19 cellular contexts compared by ENCODE assay signal in genomic region chr22:46373166-46373565, GRCh38. TPM values are rescaled to one million over a fixed set of nuclear protein-coding genes. Genes with fewer than 3 reads are reported as not detected.
DNase-seq lines count a peak whose midpoint lies in the region; ATAC-seq and TF ChIP-seq lines count a peak whose summit lies in the region.
"Had no signal": no experiment of that assay in that cellular context is flagged by ENCODE, and none has a peak within 500 bp of the region (broad histone marks: within the 10 kb centered on the region; RNA-seq: fewer than 3 reads in every experiment).

No MANE protein-coding gene starts in this region.

- H3K4me1 Mint-ChIP-seq in effector memory CD8-positive, alpha-beta T cell (ENCODE audit: low read depth in 2 of 2), result peaks cover 52 to 61% of the 10 kb centered on the region in 2 donors
- H3K4me1 Mint-ChIP-seq in progenitor cell of endocrine pancreas (ENCODE audit: low read depth), result peaks cover 26% of the 10 kb centered on the region
- peaks cover 40% of the 10 kb centered on the region for H3K4me1 Mint-ChIP-seq in activated T-cell treated with anti-CD3 and anti-CD28 coated beads, Interleukin-2, amount 50 U/mL, for 4 hours (ENCODE audit: low read depth)

- H3K9me3 Mint-ChIP-seq in effector memory CD8-positive, alpha-beta T cell, result peaks cover 2 to 14% of the 10 kb centered on the region in 2 donors
- H3K9me3 Mint-ChIP-seq in progenitor cell of endocrine pancreas (ENCODE audit: low read depth), result peaks cover 4% of the 10 kb centered on the region
- peaks cover 11% of the 10 kb centered on the region for H3K9me3 Mint-ChIP-seq in activated T-cell treated with anti-CD3 and anti-CD28 coated beads, Interleukin-2, amount 50 U/mL, for 4 hours

- peak overlapping the region; percentile 81 to 82 for H3K4me3 Mint-ChIP-seq in effector memory CD8-positive, alpha-beta T cell
- H3K4me3 Mint-ChIP-seq in progenitor cell of endocrine pancreas (ENCODE audit: low read depth), result no peak overlapping the region
- no peak overlapping the region for H3K4me3 Mint-ChIP-seq in activated T-cell treated with anti-CD3 and anti-CD28 coated beads, Interleukin-2, amount 50 U/mL, for 4 hours

- peak; percentile 30 for DNase-seq in DMS79 treated with DMSO at 0.1 percent for 48 hours (lab: John Stamatoyannopoulos, UW)
- no peak for DNase-seq in DMS79 (lab: John Stamatoyannopoulos, UW)
- DNase-seq in NCI-H2196 (lab: John Stamatoyannopoulos, UW; ENCODE audit: unreplicated experiment), result peak; percentile 29
- DNase-seq in effector memory CD8-positive, alpha-beta T cell, result peak; percentile 24 to 32 (median 27)
- DNase-seq in progenitor cell of endocrine pancreas (ENCODE audit: low spot score, unreplicated experiment), result no peak
- DNase-seq in activated CD4-positive, CD25-positive, alpha-beta regulatory T cell treated with anti-CD3 and anti-CD28 coated beads, Interleukin-2, amount 50 U/mL, for 72 hours, result no peak
- DNase-seq in activated T-cell treated with anti-CD3 and anti-CD28 coated beads, Interleukin-2, amount 50 U/mL, for 4 hours, result no peak
- DNase-seq: activated naive CD8-positive, alpha-beta T cell treated with anti-CD3 and anti-CD28 coated beads, Interleukin-2, amount 10 ng/mL, durations not matched to agents 7 days and 5 days; EL; KG1; mesendoderm; NCI-H1092 treated with DMSO at 0.1 percent for 48 hours; NCI-H2171 treated with DMSO at 0.1 percent for 48 hours; stimulated activated naive CD4-positive, alpha-beta T cell; T-helper 9 cell; upper lobe of right lung had no signal

- no peak for TF ChIP-seq CTCF in progenitor cell of endocrine pancreas (IDR thresholded peaks at IDR 0.05; ENCODE audit: unreplicated experiment)

- peak; percentile 16 for ATAC-seq in effector memory CD8-positive, alpha-beta T cell (replicated peaks)
- no peak for ATAC-seq in GM18909 (IDR thresholded peaks at IDR 0.05; ENCODE audit: poor library complexity, unreplicated experiment)
- no peak for ATAC-seq in activated T-cell treated with anti-CD3 and anti-CD28 coated beads, Interleukin-2, amount 50 U/mL, for 4 hours
- ATAC-seq: activated CD4-positive, CD25-positive, alpha-beta regulatory T cell treated with anti-CD3 and anti-CD28 coated beads, Interleukin-2, amount 50 U/mL, for 24 hours; heart left ventricle; upper lobe of right lung had no signal

- peak overlapping the region; percentile 63 to 95 for H3K27ac Mint-ChIP-seq in effector memory CD8-positive, alpha-beta T cell
- peak overlapping the region; percentile 79 for H3K27ac Mint-ChIP-seq in progenitor cell of endocrine pancreas
- H3K27ac Mint-ChIP-seq: activated naive CD8-positive, alpha-beta T cell treated with anti-CD3 and anti-CD28 coated beads, Interleukin-2, amount 10 ng/mL, durations not matched to agents 7 days and 5 days had no signal

- H3K36me3 Mint-ChIP-seq in effector memory CD8-positive, alpha-beta T cell (ENCODE audit: insufficient read depth), result peaks cover 9% of the 10 kb centered on the region
- peaks cover 16% of the 10 kb centered on the region for H3K36me3 Mint-ChIP-seq in progenitor cell of endocrine pancreas (ENCODE audit: insufficient read depth)
- H3K36me3 Mint-ChIP-seq in activated T-cell treated with anti-CD3 and anti-CD28 coated beads, Interleukin-2, amount 50 U/mL, for 4 hours (ENCODE audit: insufficient read depth), result peaks cover 4% of the 10 kb centered on the region

- no peaks in the 10 kb centered on the region for H3K27me3 Mint-ChIP-seq in effector memory CD8-positive, alpha-beta T cell
- no peaks in the 10 kb centered on the region for H3K27me3 Mint-ChIP-seq in progenitor cell of endocrine pancreas
- H3K27me3 Mint-ChIP-seq in activated T-cell treated with anti-CD3 and anti-CD28 coated beads, Interleukin-2, amount 50 U/mL, for 4 hours (ENCODE audit: low read depth), result peaks cover 6% of the 10 kb centered on the region

RNA-seq across cellular contexts. Expression of gene TRMU, which starts 37.7 kb away (rescaled TPM):
- total RNA-seq in progenitor cell of endocrine pancreas, result 71.8 and 72.5 TPM in 2 replicates
- 10 to 100 TPM; 62.5 to 69.0 (median 66.6) TPM for total RNA-seq in activated T-cell treated with anti-CD3 and anti-CD28 coated beads, Interleukin-2, amount 50 U/mL, for 4 hours

Comparison
In these comparisons a context has a peak if more than half of its experiments do, and no peak if none do; other contexts are left out.
1. DNase-seq: peak in DMS79 treated with DMSO at 0.1 percent for 48 hours (single experiment), NCI-H2196 (single experiment) and effector memory CD8-positive, alpha-beta T cell (3 of 3); none in DMS79 (single experiment), progenitor cell of endocrine pancreas (single experiment), activated CD4-positive, CD25-positive, alpha-beta regulatory T cell treated with anti-CD3 and anti-CD28 coated beads, Interleukin-2, amount 50 U/mL, for 72 hours (single experiment) and activated T-cell treated with anti-CD3 and anti-CD28 coated beads, Interleukin-2, amount 50 U/mL, for 4 hours (single experiment).
2. H3K4me3 Mint-ChIP-seq: peak in effector memory CD8-positive, alpha-beta T cell (2 of 2); none in progenitor cell of endocrine pancreas (single experiment) and activated T-cell treated with anti-CD3 and anti-CD28 coated beads, Interleukin-2, amount 50 U/mL, for 4 hours (single experiment).